In the genomic region with DNA sequence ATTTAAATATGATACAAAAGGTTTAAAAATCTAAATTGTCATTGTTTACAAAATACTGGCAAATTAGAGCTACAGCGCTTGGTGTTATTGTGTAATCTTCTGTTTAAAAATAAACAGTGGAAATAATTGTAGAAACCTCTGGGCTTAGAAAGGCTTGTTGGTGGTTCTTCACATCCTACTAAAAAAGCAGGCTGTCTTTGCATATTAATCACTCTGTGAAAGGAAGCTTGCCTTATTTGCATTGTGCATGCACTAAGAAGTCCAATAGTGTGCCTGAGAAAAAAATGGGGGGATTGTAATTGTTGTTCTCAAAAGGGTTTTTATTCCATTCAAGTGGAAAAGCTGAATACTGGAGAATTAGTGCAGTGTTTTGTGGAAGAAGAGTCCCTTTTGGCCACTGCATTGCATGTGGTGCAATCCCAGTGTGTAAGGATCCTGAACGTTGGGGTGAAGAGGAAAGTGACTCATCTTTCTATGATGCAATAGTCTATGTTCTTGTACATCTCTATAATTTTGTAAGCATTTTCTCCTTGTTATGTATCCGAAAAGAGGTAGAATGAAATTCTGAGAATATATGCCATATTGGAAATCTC, we compare ENCODE assay signal across 9 cellular contexts. TPM values are rescaled to one million over a fixed set of nuclear protein-coding genes. Genes with fewer than 3 reads are reported as not detected.
DNase-seq lines count a peak whose midpoint lies in the region; ATAC-seq and TF ChIP-seq lines count a peak whose summit lies in the region.
"Had no signal": no experiment of that assay in that cellular context is flagged by ENCODE, and none has a peak within 500 bp of the region (broad histone marks: within the 10 kb centered on the region; RNA-seq: fewer than 3 reads in every experiment).

No MANE protein-coding gene starts in this region.

- no peaks in the 10 kb centered on the region for H3K27me3 ChIP-seq in HL-60 (ENCODE audit: insufficient read depth, poor library complexity, severe bottlenecking)
- H3K27me3 ChIP-seq: adrenal gland had no signal

- H3K27ac ChIP-seq in HL-60 (replicated peaks): no peak overlapping the region
- H3K27ac ChIP-seq: adrenal gland had no signal

- ATAC-seq in GM21528 (IDR thresholded peaks at IDR 0.05; ENCODE audit: low FRiP score, unreplicated experiment): no peak
- ATAC-seq: activated CD4-positive, CD25-positive, alpha-beta regulatory T cell treated with anti-CD3 and anti-CD28 coated beads, Interleukin-2, amount 50 U/mL, for 24 hours had no signal

- peak; percentile 74 to 91 for DNase-seq in HL-60 (ENCODE audit: low read depth in 1 of 2, low spot score in 1 of 2)
- peak; percentile 88 for DNase-seq in RPMI7951 (ENCODE audit: low read depth)
- DNase-seq in foreskin fibroblast: peak; percentile 52 to 67
- peak; percentile 75 for DNase-seq in skeletal muscle cell (ENCODE audit: low read depth)
- DNase-seq in activated CD4-positive, alpha-beta T cell treated with anti-CD3 and anti-CD28 coated beads, Interleukin-2, amount 50 U/mL, for 48 hours: no peak
- DNase-seq in NCI-H524 (lab: John Stamatoyannopoulos, UW): no peak

- no peak for TF ChIP-seq CTCF in HL-60 (IDR thresholded peaks at IDR 0.05; ENCODE audit: insufficient read depth, low read length)
- TF ChIP-seq CTCF in foreskin fibroblast (IDR thresholded peaks at IDR 0.05; ENCODE audit: low read depth, low read length): no peak

- H3K4me3 ChIP-seq in HL-60 (replicated peaks; ENCODE audit: insufficient read depth, low read length): no peak overlapping the region
- H3K4me3 ChIP-seq in foreskin fibroblast (ENCODE audit: low read depth in 1 of 2, low read length in 2 of 2): no peak overlapping the region
- no peak overlapping the region for H3K4me3 ChIP-seq in skeletal muscle cell (ENCODE audit: low read depth, low read length)
- H3K4me3 ChIP-seq: adrenal gland had no signal

RNA-seq across cellular contexts. Expression of a gene that starts 16.5 kb away (rescaled TPM):
- total RNA-seq in RPMI7951 (2014; rRNA removed; shearing (Covaris generic)): 69.3 and 75.7 TPM in 2 replicates

Comparison
In these comparisons a context has a peak if more than half of its experiments do, and no peak if none do; other contexts are left out.
1. DNase-seq: peak in HL-60 (2 of 2), RPMI7951 (single experiment), foreskin fibroblast (2 of 2) and skeletal muscle cell (single experiment); none in activated CD4-positive, alpha-beta T cell treated with anti-CD3 and anti-CD28 coated beads, Interleukin-2, amount 50 U/mL, for 48 hours (0 of 2) and NCI-H524 (0 of 2).